1 cellular context compared by ENCODE assay signal in the genomic region with DNA sequence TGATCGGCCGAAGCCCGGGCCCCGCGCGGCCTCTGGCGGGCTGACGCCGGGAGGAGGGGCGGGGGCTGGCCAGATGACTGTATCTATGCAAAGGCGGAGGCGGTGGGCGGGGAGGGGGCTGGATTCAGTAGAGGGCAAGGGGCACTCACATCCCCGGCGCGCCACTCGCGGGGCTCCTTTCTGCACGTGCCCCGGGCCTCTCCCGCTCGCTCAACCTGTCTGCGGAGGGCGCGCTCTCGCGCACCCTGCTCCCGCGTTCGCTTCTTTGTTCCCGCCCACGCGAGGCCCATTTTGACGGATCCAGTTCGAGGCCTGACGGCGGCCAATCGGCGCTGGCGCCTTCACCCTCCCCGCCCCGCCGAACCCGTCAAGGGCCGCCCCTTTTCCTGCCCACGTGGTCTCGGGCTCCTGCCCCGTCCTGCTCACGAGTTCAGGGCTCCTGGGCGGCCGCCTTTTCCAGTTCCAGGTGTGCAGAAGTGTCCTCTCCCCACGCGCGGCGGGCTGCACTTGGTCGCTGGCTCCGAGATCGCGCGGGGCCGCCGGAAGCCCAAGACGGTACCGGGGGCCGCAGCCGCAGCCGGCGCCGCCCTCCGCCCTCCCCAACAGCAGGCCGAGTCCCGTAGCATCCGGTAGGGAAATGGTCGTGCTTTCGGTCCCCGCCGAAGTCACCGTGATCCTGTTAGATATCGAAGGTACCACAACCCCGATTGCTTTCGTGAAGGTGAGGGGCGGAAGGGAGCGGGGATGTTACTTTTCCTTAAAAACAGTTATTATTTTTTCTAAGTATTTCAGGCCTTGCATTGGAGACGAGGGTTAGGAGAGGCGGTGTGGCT.
TF ChIP-seq lines count a peak whose summit lies in the region.

Gene ENOPH1, plus strand, starts transcription at position 398 of the 833 bp plus-strand sequence. Its CDS starts 240 bp downstream, at position 638.
Gene HNRNPDL, minus strand, starts transcription at position 270 of the 833 bp plus-strand sequence. CDS start 772 bp downstream, outside the sequence.

TF ChIP-seq in HepG2, 621 proteins besides CTCF, POLR2A, EP300 and RAD21 (continued from another document and continues in another):
- TF ChIP-seq, protein P1, sequence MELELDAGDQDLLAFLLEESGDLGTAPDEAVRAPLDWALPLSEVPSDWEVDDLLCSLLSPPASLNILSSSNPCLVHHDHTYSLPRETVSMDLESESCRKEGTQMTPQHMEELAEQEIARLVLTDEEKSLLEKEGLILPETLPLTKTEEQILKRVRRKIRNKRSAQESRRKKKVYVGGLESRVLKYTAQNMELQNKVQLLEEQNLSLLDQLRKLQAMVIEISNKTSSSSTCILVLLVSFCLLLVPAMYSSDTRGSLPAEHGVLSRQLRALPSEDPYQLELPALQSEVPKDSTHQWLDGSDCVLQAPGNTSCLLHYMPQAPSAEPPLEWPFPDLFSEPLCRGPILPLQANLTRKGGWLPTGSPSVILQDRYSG (CRISPR knock-in tag; IDR thresholded peaks at IDR 0.05) = 0 out of 2 replicates have a peak, but pooled peaks have one; percentile 54
- TF ChIP-seq TCF7 (IDR thresholded peaks at IDR 0.05; ENCODE audit: low read depth) (no peak), ZNF260 (CRISPR knock-in tag; IDR thresholded peaks at IDR 0.05; ENCODE audit: borderline replicate concordance, low read depth) (no peak), TSC22D2 (CRISPR knock-in tag; IDR thresholded peaks at IDR 0.05; ENCODE audit: borderline replicate concordance) (no peak), NR2F1 (CRISPR knock-in tag; IDR thresholded peaks at IDR 0.05) (peak; percentile 48 to 50; a peak in 2 of 4 replicates), DMAP1 (CRISPR knock-in tag; IDR thresholded peaks at IDR 0.05) (0 out of 2 replicates have a peak, but pooled peaks have one; percentile 48), ZNF17 (CRISPR knock-in tag; IDR thresholded peaks at IDR 0.05) (no peak), ZNF34 (CRISPR knock-in tag; IDR thresholded peaks at IDR 0.05; ENCODE audit: borderline replicate concordance) (0 out of 2 replicates have a peak, but pooled peaks have one; percentile 29), CCDC6 (CRISPR knock-in tag; IDR thresholded peaks at IDR 0.05) (peak; percentile 99), ZNF652 (CRISPR knock-in tag; IDR thresholded peaks at IDR 0.05; ENCODE audit: borderline replicate concordance, low read depth) (no peak), KLF15 (CRISPR knock-in tag; IDR thresholded peaks at IDR 0.05; ENCODE audit: borderline replicate concordance) (0 out of 2 replicates have a peak, but pooled peaks have one; percentile 55), ZNF331 (CRISPR knock-in tag; IDR thresholded peaks at IDR 0.05) (no peak; the same call in 1 of the 2 replicates), DR1 (CRISPR knock-in tag; IDR thresholded peaks at IDR 0.05) (peak; percentile 76), ZNF558 (CRISPR knock-in tag; IDR thresholded peaks at IDR 0.05; ENCODE audit: borderline replicate concordance) (peak; percentile 54; the same call in 1 of the 2 replicates), ZSCAN21 (CRISPR knock-in tag; IDR thresholded peaks at IDR 0.05; ENCODE audit: borderline replicate concordance) (peak; percentile 86), ZNF274 (CRISPR knock-in tag; IDR thresholded peaks at IDR 0.05) (no peak; the same call in 1 of the 2 replicates), HOXA5 (CRISPR knock-in tag; IDR thresholded peaks at IDR 0.05) (peak; percentile 92)
- TF ChIP-seq, protein P2, sequence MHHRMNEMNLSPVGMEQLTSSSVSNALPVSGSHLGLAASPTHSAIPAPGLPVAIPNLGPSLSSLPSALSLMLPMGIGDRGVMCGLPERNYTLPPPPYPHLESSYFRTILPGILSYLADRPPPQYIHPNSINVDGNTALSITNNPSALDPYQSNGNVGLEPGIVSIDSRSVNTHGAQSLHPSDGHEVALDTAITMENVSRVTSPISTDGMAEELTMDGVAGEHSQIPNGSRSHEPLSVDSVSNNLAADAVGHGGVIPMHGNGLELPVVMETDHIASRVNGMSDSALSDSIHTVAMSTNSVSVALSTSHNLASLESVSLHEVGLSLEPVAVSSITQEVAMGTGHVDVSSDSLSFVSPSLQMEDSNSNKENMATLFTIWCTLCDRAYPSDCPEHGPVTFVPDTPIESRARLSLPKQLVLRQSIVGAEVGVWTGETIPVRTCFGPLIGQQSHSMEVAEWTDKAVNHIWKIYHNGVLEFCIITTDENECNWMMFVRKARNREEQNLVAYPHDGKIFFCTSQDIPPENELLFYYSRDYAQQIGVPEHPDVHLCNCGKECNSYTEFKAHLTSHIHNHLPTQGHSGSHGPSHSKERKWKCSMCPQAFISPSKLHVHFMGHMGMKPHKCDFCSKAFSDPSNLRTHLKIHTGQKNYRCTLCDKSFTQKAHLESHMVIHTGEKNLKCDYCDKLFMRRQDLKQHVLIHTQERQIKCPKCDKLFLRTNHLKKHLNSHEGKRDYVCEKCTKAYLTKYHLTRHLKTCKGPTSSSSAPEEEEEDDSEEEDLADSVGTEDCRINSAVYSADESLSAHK (CRISPR knock-in tag; IDR thresholded peaks at IDR 0.05; ENCODE audit: borderline replicate concordance) = no peak
- TF ChIP-seq, protein P3, sequence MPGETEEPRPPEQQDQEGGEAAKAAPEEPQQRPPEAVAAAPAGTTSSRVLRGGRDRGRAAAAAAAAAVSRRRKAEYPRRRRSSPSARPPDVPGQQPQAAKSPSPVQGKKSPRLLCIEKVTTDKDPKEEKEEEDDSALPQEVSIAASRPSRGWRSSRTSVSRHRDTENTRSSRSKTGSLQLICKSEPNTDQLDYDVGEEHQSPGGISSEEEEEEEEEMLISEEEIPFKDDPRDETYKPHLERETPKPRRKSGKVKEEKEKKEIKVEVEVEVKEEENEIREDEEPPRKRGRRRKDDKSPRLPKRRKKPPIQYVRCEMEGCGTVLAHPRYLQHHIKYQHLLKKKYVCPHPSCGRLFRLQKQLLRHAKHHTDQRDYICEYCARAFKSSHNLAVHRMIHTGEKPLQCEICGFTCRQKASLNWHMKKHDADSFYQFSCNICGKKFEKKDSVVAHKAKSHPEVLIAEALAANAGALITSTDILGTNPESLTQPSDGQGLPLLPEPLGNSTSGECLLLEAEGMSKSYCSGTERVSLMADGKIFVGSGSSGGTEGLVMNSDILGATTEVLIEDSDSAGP (CRISPR knock-in tag; IDR thresholded peaks at IDR 0.05; ENCODE audit: borderline replicate concordance) = peak; percentile 54; the same call in 1 of the 2 replicates
- TF ChIP-seq, protein P4, sequence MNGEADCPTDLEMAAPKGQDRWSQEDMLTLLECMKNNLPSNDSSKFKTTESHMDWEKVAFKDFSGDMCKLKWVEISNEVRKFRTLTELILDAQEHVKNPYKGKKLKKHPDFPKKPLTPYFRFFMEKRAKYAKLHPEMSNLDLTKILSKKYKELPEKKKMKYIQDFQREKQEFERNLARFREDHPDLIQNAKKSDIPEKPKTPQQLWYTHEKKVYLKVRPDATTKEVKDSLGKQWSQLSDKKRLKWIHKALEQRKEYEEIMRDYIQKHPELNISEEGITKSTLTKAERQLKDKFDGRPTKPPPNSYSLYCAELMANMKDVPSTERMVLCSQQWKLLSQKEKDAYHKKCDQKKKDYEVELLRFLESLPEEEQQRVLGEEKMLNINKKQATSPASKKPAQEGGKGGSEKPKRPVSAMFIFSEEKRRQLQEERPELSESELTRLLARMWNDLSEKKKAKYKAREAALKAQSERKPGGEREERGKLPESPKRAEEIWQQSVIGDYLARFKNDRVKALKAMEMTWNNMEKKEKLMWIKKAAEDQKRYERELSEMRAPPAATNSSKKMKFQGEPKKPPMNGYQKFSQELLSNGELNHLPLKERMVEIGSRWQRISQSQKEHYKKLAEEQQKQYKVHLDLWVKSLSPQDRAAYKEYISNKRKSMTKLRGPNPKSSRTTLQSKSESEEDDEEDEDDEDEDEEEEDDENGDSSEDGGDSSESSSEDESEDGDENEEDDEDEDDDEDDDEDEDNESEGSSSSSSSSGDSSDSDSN (CRISPR knock-in tag; IDR thresholded peaks at IDR 0.05) = peak; percentile 74
- TF ChIP-seq, protein P5, sequence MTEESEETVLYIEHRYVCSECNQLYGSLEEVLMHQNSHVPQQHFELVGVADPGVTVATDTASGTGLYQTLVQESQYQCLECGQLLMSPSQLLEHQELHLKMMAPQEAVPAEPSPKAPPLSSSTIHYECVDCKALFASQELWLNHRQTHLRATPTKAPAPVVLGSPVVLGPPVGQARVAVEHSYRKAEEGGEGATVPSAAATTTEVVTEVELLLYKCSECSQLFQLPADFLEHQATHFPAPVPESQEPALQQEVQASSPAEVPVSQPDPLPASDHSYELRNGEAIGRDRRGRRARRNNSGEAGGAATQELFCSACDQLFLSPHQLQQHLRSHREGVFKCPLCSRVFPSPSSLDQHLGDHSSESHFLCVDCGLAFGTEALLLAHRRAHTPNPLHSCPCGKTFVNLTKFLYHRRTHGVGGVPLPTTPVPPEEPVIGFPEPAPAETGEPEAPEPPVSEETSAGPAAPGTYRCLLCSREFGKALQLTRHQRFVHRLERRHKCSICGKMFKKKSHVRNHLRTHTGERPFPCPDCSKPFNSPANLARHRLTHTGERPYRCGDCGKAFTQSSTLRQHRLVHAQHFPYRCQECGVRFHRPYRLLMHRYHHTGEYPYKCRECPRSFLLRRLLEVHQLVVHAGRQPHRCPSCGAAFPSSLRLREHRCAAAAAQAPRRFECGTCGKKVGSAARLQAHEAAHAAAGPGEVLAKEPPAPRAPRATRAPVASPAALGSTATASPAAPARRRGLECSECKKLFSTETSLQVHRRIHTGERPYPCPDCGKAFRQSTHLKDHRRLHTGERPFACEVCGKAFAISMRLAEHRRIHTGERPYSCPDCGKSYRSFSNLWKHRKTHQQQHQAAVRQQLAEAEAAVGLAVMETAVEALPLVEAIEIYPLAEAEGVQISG (CRISPR knock-in tag; IDR thresholded peaks at IDR 0.05) = peak; percentile 95
- TF ChIP-seq, protein P6, sequence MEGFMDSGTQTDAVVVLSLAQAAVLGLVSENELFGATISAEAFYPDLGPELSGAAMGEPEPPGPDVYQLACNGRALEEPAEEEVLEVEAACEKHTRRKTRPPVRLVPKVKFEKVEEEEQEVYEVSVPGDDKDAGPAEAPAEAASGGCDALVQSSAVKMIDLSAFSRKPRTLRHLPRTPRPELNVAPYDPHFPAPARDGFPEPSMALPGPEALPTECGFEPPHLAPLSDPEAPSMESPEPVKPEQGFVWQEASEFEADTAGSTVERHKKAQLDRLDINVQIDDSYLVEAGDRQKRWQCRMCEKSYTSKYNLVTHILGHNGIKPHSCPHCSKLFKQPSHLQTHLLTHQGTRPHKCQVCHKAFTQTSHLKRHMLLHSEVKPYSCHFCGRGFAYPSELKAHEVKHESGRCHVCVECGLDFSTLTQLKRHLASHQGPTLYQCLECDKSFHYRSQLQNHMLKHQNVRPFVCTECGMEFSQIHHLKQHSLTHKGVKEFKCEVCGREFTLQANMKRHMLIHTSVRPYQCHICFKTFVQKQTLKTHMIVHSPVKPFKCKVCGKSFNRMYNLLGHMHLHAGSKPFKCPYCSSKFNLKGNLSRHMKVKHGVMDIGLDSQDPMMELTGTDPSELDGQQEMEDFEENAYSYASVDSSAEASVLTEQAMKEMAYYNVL (CRISPR knock-in tag; IDR thresholded peaks at IDR 0.05; ENCODE audit: borderline replicate concordance) = peak; percentile 25; the same call in 1 of the 2 replicates
- TF ChIP-seq, protein P7, sequence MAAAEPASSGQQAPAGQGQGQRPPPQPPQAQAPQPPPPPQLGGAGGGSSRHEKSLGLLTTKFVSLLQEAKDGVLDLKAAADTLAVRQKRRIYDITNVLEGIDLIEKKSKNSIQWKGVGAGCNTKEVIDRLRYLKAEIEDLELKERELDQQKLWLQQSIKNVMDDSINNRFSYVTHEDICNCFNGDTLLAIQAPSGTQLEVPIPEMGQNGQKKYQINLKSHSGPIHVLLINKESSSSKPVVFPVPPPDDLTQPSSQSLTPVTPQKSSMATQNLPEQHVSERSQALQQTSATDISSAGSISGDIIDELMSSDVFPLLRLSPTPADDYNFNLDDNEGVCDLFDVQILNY (CRISPR knock-in tag; conservative IDR thresholded peaks at IDR 0.05) = peak; percentile 88
- TF ChIP-seq, protein P8, sequence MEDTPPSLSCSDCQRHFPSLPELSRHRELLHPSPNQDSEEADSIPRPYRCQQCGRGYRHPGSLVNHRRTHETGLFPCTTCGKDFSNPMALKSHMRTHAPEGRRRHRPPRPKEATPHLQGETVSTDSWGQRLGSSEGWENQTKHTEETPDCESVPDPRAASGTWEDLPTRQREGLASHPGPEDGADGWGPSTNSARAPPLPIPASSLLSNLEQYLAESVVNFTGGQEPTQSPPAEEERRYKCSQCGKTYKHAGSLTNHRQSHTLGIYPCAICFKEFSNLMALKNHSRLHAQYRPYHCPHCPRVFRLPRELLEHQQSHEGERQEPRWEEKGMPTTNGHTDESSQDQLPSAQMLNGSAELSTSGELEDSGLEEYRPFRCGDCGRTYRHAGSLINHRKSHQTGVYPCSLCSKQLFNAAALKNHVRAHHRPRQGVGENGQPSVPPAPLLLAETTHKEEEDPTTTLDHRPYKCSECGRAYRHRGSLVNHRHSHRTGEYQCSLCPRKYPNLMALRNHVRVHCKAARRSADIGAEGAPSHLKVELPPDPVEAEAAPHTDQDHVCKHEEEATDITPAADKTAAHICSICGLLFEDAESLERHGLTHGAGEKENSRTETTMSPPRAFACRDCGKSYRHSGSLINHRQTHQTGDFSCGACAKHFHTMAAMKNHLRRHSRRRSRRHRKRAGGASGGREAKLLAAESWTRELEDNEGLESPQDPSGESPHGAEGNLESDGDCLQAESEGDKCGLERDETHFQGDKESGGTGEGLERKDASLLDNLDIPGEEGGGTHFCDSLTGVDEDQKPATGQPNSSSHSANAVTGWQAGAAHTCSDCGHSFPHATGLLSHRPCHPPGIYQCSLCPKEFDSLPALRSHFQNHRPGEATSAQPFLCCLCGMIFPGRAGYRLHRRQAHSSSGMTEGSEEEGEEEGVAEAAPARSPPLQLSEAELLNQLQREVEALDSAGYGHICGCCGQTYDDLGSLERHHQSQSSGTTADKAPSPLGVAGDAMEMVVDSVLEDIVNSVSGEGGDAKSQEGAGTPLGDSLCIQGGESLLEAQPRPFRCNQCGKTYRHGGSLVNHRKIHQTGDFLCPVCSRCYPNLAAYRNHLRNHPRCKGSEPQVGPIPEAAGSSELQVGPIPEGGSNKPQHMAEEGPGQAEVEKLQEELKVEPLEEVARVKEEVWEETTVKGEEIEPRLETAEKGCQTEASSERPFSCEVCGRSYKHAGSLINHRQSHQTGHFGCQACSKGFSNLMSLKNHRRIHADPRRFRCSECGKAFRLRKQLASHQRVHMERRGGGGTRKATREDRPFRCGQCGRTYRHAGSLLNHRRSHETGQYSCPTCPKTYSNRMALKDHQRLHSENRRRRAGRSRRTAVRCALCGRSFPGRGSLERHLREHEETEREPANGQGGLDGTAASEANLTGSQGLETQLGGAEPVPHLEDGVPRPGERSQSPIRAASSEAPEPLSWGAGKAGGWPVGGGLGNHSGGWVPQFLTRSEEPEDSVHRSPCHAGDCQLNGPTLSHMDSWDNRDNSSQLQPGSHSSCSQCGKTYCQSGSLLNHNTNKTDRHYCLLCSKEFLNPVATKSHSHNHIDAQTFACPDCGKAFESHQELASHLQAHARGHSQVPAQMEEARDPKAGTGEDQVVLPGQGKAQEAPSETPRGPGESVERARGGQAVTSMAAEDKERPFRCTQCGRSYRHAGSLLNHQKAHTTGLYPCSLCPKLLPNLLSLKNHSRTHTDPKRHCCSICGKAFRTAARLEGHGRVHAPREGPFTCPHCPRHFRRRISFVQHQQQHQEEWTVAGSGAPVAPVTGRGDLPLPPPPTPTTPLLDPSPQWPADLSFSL (CRISPR knock-in tag; IDR thresholded peaks at IDR 0.05) = no peak
- TF ChIP-seq, protein P9, sequence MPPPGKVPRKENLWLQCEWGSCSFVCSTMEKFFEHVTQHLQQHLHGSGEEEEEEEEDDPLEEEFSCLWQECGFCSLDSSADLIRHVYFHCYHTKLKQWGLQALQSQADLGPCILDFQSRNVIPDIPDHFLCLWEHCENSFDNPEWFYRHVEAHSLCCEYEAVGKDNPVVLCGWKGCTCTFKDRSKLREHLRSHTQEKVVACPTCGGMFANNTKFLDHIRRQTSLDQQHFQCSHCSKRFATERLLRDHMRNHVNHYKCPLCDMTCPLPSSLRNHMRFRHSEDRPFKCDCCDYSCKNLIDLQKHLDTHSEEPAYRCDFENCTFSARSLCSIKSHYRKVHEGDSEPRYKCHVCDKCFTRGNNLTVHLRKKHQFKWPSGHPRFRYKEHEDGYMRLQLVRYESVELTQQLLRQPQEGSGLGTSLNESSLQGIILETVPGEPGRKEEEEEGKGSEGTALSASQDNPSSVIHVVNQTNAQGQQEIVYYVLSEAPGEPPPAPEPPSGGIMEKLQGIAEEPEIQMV (CRISPR knock-in tag; IDR thresholded peaks at IDR 0.05; ENCODE audit: low read depth) = peak; percentile 77; the same call in 1 of the 2 replicates
